Comparison of ENCODE assay signal across 16 cellular contexts in genomic region chr5:54862036-54862435, GRCh38.
DNase-seq lines count a peak whose midpoint lies in the region; ATAC-seq, FAIRE-seq and TF ChIP-seq lines count a peak whose summit lies in the region.
"Had no signal": no experiment of that assay in that cellular context is flagged by ENCODE, and none has a peak within 500 bp of the region (broad histone marks: within the 10 kb centered on the region; RNA-seq: fewer than 3 reads in every experiment).

No MANE protein-coding gene starts in this region.

- ATAC-seq in K562: peak; percentile 77
- ATAC-seq in HG02678 (IDR thresholded peaks at IDR 0.05; ENCODE audit: unreplicated experiment): no peak
- ATAC-seq: CD8-positive, alpha-beta T cell; PC-3; SK-N-SH treated with all-trans-retinoic acid at 6 μM for 48 hours had no signal

- H3K9me1 ChIP-seq in K562 (ENCODE audit: control insufficient read depth, insufficient read depth, low read length): no peaks in the 10 kb centered on the region

- no peak overlapping the region for H3K27ac ChIP-seq in GM23248
- H3K27ac ChIP-seq in K562 (ENCODE audit: extremely low read depth, low read depth, low read length): no peak overlapping the region
- no peak overlapping the region for H3K27ac ChIP-seq in neuronal stem cell (replicated peaks; ENCODE audit: low read length)
- no peak overlapping the region for H3K27ac ChIP-seq in effector memory CD4-positive, alpha-beta T cell (ENCODE audit: insufficient read depth, low read length, poor library complexity, severe bottlenecking)
- H3K27ac ChIP-seq in dorsolateral prefrontal cortex: no peak overlapping the region

- no peaks in the 10 kb centered on the region for H3K27me3 ChIP-seq in GM23248 (replicated peaks; ENCODE audit: insufficient read depth)
- peaks cover 5 to 6% of the 10 kb centered on the region in 2 experiments; a peak in 1 of 5 replicates for H3K27me3 ChIP-seq in K562 (ENCODE audit: control insufficient read depth in 2 of 2, insufficient read depth in 2 of 2, low read length in 2 of 2)
- no peaks in the 10 kb centered on the region for H3K27me3 ChIP-seq in neuronal stem cell (ENCODE audit: control insufficient read depth in 3 of 3, insufficient read depth in 3 of 3, low read depth in 1 of 3, low read length in 3 of 3)
- H3K27me3 ChIP-seq in effector memory CD4-positive, alpha-beta T cell (replicated peaks; ENCODE audit: control insufficient read depth, insufficient read depth, low read length, poor library complexity, severe bottlenecking): no peaks in the 10 kb centered on the region
- H3K27me3 ChIP-seq in dorsolateral prefrontal cortex: peaks cover 0 to 4% (median 0%) of the 10 kb centered on the region in 45 donors

- H4K20me1 ChIP-seq in GM23248 (ENCODE audit: insufficient read depth) (no peaks in the 10 kb centered on the region), K562 (replicated peaks; ENCODE audit: control insufficient read depth, insufficient read depth, low read length) (no peaks in the 10 kb centered on the region; the same call in 1 of the 2 replicates)

- no peak for DNase-seq in GM23248
- peak; percentile 24 for DNase-seq in LoVo (ENCODE audit: low spot score)
- peak; percentile 24 to 44 (median 30) for DNase-seq in K562 (ENCODE audit: extremely low read depth in 1 of 4, low spot score in 3 of 4)
- no peak for DNase-seq in neuronal stem cell (ENCODE audit: low spot score)
- no peak for DNase-seq in effector memory CD4-positive, alpha-beta T cell
- no peak for DNase-seq in dorsolateral prefrontal cortex
- no peak for DNase-seq in D721Med (ENCODE audit: insufficient read length, low spot score)
- DNase-seq: CD8-positive, alpha-beta T cell; DND-41; NCI-H1048; NCI-H146; NCI-H526; PC-3; SHP77 had no signal

- no peak overlapping the region for H3K23ac ChIP-seq in neuronal stem cell (ENCODE audit: low read depth, low read length, poor library complexity)

- H3K9me2 ChIP-seq in GM23248 (ENCODE audit: insufficient read depth): no peaks in the 10 kb centered on the region

- H3K9me3 ChIP-seq in GM23248 (ENCODE audit: low read depth): no peaks in the 10 kb centered on the region
- no peaks in the 10 kb centered on the region for H3K9me3 ChIP-seq in K562 (replicated peaks; ENCODE audit: control insufficient read depth, insufficient read depth, low read depth, low read length)
- peaks cover 0 to 2% of the 10 kb centered on the region in 2 donors for H3K9me3 ChIP-seq in neuronal stem cell (replicated peaks in 1 of 2; ENCODE audit: control insufficient read depth in 2 of 2, insufficient read depth in 1 of 2, low read depth in 1 of 2, low read length in 2 of 2)
- peaks cover 8% of the 10 kb centered on the region for H3K9me3 ChIP-seq in effector memory CD4-positive, alpha-beta T cell (ENCODE audit: control insufficient read depth, low read length)

- H2AK5ac ChIP-seq in neuronal stem cell (ENCODE audit: low read depth, low read length): no peak overlapping the region

- H2AFZ ChIP-seq in GM23248 (no peak overlapping the region), K562 (ENCODE audit: low read depth, low read length) (peak overlapping the region; percentile 63; the same call in 1 of the 2 replicates), neuronal stem cell (ENCODE audit: low read length) (no peak overlapping the region)

- H4K8ac ChIP-seq in neuronal stem cell (ENCODE audit: low read depth, low read length): no peak overlapping the region

- TF ChIP-seq POLR2A in K562 (conservative IDR thresholded peaks at IDR 0.05): no peak

- POLR2A ChIA-PET in K562 (lab: Yijun Ruan, JAX): interaction anchor here (0.6 kb wide), 1 partner anchor 250 kb away, joined by 4 read pairs; no protein-coding TSS in a partner anchor

- FAIRE-seq in K562 (lab: Jason Lieb, UNC) (no peak), D721Med (lab: Jason Lieb, UNC) (no peak)

- no peak overlapping the region for H3K4ac ChIP-seq in neuronal stem cell (ENCODE audit: low read length)

- H4K91ac ChIP-seq in neuronal stem cell (ENCODE audit: low read depth, low read length, poor library complexity): no peak overlapping the region

- TF ChIP-seq RAD21 in K562 (CRISPR knock-in tag; conservative IDR thresholded peaks at IDR 0.05 in 1 of 2, IDR thresholded peaks at IDR 0.05 in 1 of 2): no peak

- H3K14ac ChIP-seq in neuronal stem cell (ENCODE audit: low read length): no peak overlapping the region

- in situ Hi-C loops in GM23248 (cut with MboI) (loop anchor here (10.0 to 25.0 kb wide), 2 partner anchors 347 to 600 kb away; partner anchors contain the start of gene SNX18), K562 (cut with MboI) (loop anchor here (25.0 kb wide), 1 partner anchor 625 kb away; no protein-coding TSS in a partner anchor)

- no TSS peak for BruUV-seq in K562 (replicated peaks; lab: Mats Ljungman, UMichigan)

- H3K79me2 ChIP-seq in GM23248 (ENCODE audit: insufficient read depth): no peaks in the 10 kb centered on the region
- no peaks in the 10 kb centered on the region for H3K79me2 ChIP-seq in K562 (ENCODE audit: control insufficient read depth, insufficient read depth, low read length)

- no peak for TF ChIP-seq CTCF in K562 (IDR thresholded peaks at IDR 0.05 in 2 of 3, conservative IDR thresholded peaks at IDR 0.05 in 1 of 3; ENCODE audit: insufficient read depth in 2 of 3, low read depth in 1 of 3, low read length in 3 of 3)
- no peak for TF ChIP-seq CTCF in dorsolateral prefrontal cortex (IDR thresholded peaks at IDR 0.05 in 54 of 56, conservative IDR thresholded peaks at IDR 0.05 in 2 of 56; ENCODE audit: low read depth in 1 of 56, partially characterized antibody in 56 of 56)
- no peak for TF ChIP-seq CTCF in D721Med (IDR thresholded peaks at IDR 0.05; ENCODE audit: insufficient read depth, missing control alignments)

- peak overlapping the region; percentile 23 for H3K18ac ChIP-seq in neuronal stem cell (ENCODE audit: low read length)

- no peak overlapping the region for H2BK12ac ChIP-seq in neuronal stem cell (ENCODE audit: low read length)

- no peak overlapping the region for H2BK5ac ChIP-seq in neuronal stem cell (ENCODE audit: low read length)

- H2BK120ac ChIP-seq in neuronal stem cell (ENCODE audit: low read depth, low read length): no peak overlapping the region

- CTCF ChIA-PET in K562 (lab: Yijun Ruan, JAX; ENCODE audit: low intra/inter-chr PET ratio): no interaction called here

- H3K4me1 ChIP-seq in GM23248 (ENCODE audit: insufficient read depth) (peaks cover 27% of the 10 kb centered on the region), K562 (replicated peaks in 1 of 2; ENCODE audit: control insufficient read depth in 2 of 2, insufficient read depth in 2 of 2, low read length in 2 of 2) (peaks cover 0 to 3% of the 10 kb centered on the region in 2 experiments; a peak in 1 of 5 replicates), neuronal stem cell (ENCODE audit: control insufficient read depth in 2 of 2, insufficient read depth in 1 of 2, low read depth in 1 of 2, low read length in 2 of 2) (no peaks in the 10 kb centered on the region)
- H3K4me1 ChIP-seq in effector memory CD4-positive, alpha-beta T cell (ENCODE audit: control insufficient read depth, insufficient read depth, low read length, poor library complexity, severe bottlenecking): peaks cover 3% of the 10 kb centered on the region

- H3K4me2 ChIP-seq in GM23248 (ENCODE audit: unreplicated experiment) (peak overlapping the region; percentile 31), K562 (ENCODE audit: insufficient read depth, low read length) (peak overlapping the region; percentile 46; the same call in 1 of the 2 replicates), neuronal stem cell (ENCODE audit: insufficient read depth, low read length, poor library complexity, severe bottlenecking) (no peak overlapping the region)

- H3F3A ChIP-seq in GM23248 (ENCODE audit: insufficient read depth): peaks cover 23% of the 10 kb centered on the region

- H3K4me3 ChIP-seq in GM23248 (no peak overlapping the region), K562 (no peak overlapping the region), neuronal stem cell (ENCODE audit: low read length in 2 of 2) (no peak overlapping the region), dorsolateral prefrontal cortex (no peak overlapping the region)
- H3K4me3 ChIP-seq in effector memory CD4-positive, alpha-beta T cell (ENCODE audit: insufficient read depth, low read depth, low read length, poor library complexity, severe bottlenecking): no peak overlapping the region

- 78 to 80% methylated on average over 7 of the region's 7 CpGs for WGBS in GM23248 (ENCODE audit: low coverage in 1 of 2, low lambda C conversion rate in 2 of 2, missing lambda C conversion rate in 2 of 2), 2 experiments
- WGBS in K562 (ENCODE audit: insufficient coverage, low coverage, missing lambda C conversion rate): 1% methylated on average over 7 of the region's 7 CpGs
- WGBS in neuronal stem cell (ENCODE audit: extremely low coverage in 2 of 2, insufficient read length in 2 of 2, insufficient replicate concordance in 1 of 2), 2 donors: no CpG with 5 or more reads among the region's 7 CpGs

- intact Hi-C loops in K562 (cut with micrococcal nuclease) (no loop called here), dorsolateral prefrontal cortex (cut with DNase I) (loop anchor here in 1 of 2 donors (10.0 kb wide), 1 partner anchor 617 kb away; no protein-coding TSS in a partner anchor)

- TF ChIP-seq EP300 in K562 (IDR thresholded peaks at IDR 0.05; ENCODE audit: low read length): no peak

- H3K36me3 ChIP-seq in GM23248 (ENCODE audit: low read depth) (no peaks in the 10 kb centered on the region), K562 (ENCODE audit: control insufficient read depth, insufficient read depth, low read length) (no peaks in the 10 kb centered on the region), neuronal stem cell (replicated peaks in 1 of 2; ENCODE audit: control insufficient read depth in 2 of 2, insufficient read depth in 2 of 2, low read length in 2 of 2) (no peaks in the 10 kb centered on the region)
- H3K36me3 ChIP-seq in effector memory CD4-positive, alpha-beta T cell (ENCODE audit: control insufficient read depth, insufficient read depth, low read length): no peaks in the 10 kb centered on the region

- no peak overlapping the region for H2BK15ac ChIP-seq in neuronal stem cell (ENCODE audit: low read length)

- no peaks in the 10 kb centered on the region for H3K79me1 ChIP-seq in neuronal stem cell (ENCODE audit: low read depth, low read length)

- no peak overlapping the region for H3K9ac ChIP-seq in GM23248
- H3K9ac ChIP-seq in K562 (ENCODE audit: insufficient read depth in 1 of 2, low read depth in 2 of 2, low read length in 2 of 2): peak overlapping the region in 1 of 2 experiments; percentile 67; a peak in 2 of 4 replicates
- H3K9ac ChIP-seq in neuronal stem cell (ENCODE audit: low read depth, low read length, poor library complexity): no peak overlapping the region

TF ChIP-seq in K562, 482 proteins besides CTCF, POLR2A, EP300 and RAD21 (continues in another document):
- TF ChIP-seq NFE2 (IDR thresholded peaks at IDR 0.05; ENCODE audit: low read depth): peak; percentile 85
- no peak for TF ChIP-seq POLR2B (IDR thresholded peaks at IDR 0.05; ENCODE audit: low read depth, partially characterized antibody)

Comparison
In these comparisons a context has a peak if more than half of its experiments do, and no peak if none do; other contexts are left out.
1. DNase-seq: peak in LoVo (single experiment) and K562 (4 of 4); none in GM23248 (single experiment), neuronal stem cell (single experiment), effector memory CD4-positive, alpha-beta T cell (0 of 3), dorsolateral prefrontal cortex (0 of 10) and D721Med (single experiment).